ENCODE assay signal across 1 cellular context in the genomic region with DNA sequence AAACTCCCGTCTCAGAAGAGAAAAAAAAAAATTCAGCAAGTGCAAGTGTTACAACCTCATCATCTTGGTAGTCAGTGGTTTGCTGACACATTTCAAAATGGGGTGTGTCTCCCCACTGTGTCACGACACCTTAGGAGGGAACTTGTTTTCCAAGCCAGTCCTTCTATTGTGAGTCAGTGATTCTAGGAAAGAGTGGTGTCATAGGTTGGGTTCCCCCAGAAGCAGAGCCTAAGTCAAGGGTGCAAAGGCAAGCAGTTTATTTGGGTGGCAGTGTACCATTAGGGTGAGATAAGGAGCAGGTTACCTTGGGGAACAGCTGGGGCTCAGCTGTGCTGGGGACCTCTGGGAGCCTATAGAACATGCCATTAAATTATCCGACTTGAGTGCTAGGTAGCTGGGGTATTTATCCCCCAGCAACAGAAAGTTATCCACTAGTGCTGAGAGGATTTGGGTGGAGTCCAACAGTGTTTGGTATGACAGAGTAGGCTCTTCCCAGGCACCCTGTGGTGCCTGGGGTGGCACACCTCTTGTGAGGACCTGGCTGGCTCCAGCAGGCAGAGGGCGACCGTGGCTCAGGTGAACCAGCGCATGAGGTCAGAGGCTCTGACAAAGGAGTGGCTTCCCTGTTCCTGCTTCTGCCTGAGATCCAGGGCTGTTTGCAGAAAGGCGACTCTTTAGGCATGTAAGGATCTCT.
TF ChIP-seq lines count a peak whose summit lies in the region.

No MANE protein-coding gene starts in this region.

TF ChIP-seq in HEK293, 187 proteins besides CTCF, POLR2A, EP300 and RAD21 (continued from another document):
- TF ChIP-seq ZNF19 (tag by site-specific recombination; IDR thresholded peaks at IDR 0.05; ENCODE audit: low read depth) (no peak), ZNF37A (tag by site-specific recombination; IDR thresholded peaks at IDR 0.05) (peak; percentile 97), ZNF266 (tag by site-specific recombination; IDR thresholded peaks at IDR 0.05; ENCODE audit: low read depth) (no peak), ZNF214 (tag by site-specific recombination; IDR thresholded peaks at IDR 0.05; ENCODE audit: borderline replicate concordance) (no peak), MYNN (tag by site-specific recombination; IDR thresholded peaks at IDR 0.05; ENCODE audit: borderline replicate concordance) (no peak), BCL6B (tag by site-specific recombination; IDR thresholded peaks at IDR 0.05) (no peak), ZNF600 (tag by site-specific recombination; IDR thresholded peaks at IDR 0.05) (no peak), ZEB2 (tag by site-specific recombination; IDR thresholded peaks at IDR 0.05) (no peak), KLF17 (tag by site-specific recombination; IDR thresholded peaks at IDR 0.05) (no peak), ZNF701 (tag by site-specific recombination; IDR thresholded peaks at IDR 0.05) (no peak), ZNF792 (tag by site-specific recombination; IDR thresholded peaks at IDR 0.05) (no peak), ZNF473 (tag by site-specific recombination; IDR thresholded peaks at IDR 0.05) (no peak), MZF1 (tag by site-specific recombination; IDR thresholded peaks at IDR 0.05; ENCODE audit: borderline replicate concordance) (no peak), ZSCAN16 (tag by site-specific recombination; IDR thresholded peaks at IDR 0.05) (no peak), HOXA7 (CRISPR knock-in tag; IDR thresholded peaks at IDR 0.05; ENCODE audit: borderline replicate concordance) (no peak)
